In genomic region chr1:239731079-239731744, GRCh38 we compare ENCODE assay signal across 26 cellular contexts.
"Had no signal": no experiment of that assay in that cellular context is flagged by ENCODE, and none has a peak within 500 bp of the region (broad histone marks: within the 10 kb centered on the region; RNA-seq: fewer than 3 reads in every experiment).

No MANE protein-coding gene starts in this region.

- H3K27me3 ChIP-seq: brain microvascular endothelial cell, ovary, stomach, tibial artery, upper lobe of right lung had no signal

- ATAC-seq: effector memory CD8-positive, alpha-beta T cell; naive thymus-derived CD4-positive, alpha-beta T cell; sciatic nerve; stimulated activated effector memory CD8-positive, alpha-beta T cell treated with anti-CD3 and anti-CD28 coated beads, Interleukin-12 subunit alpha, Interleukin-12 subunit beta, amount 100 ng/mL, for 72 hours; upper lobe of right lung had no signal

- H3K27ac Mint-ChIP-seq: activated naive CD8-positive, alpha-beta T cell treated with anti-CD3 and anti-CD28 coated beads, Interleukin-2, amount 10 ng/mL, durations not matched to agents 7 days and 5 days; effector memory CD8-positive, alpha-beta T cell; naive thymus-derived CD4-positive, alpha-beta T cell; stimulated activated effector memory CD8-positive, alpha-beta T cell treated with anti-CD3 and anti-CD28 coated beads, Interleukin-12 subunit alpha, Interleukin-12 subunit beta, amount 100 ng/mL, for 72 hours had no signal

- H3K4me3 ChIP-seq: ovary, prostate gland, skin epidermis, stomach, tibial artery, upper lobe of right lung had no signal

- H3K4me1 ChIP-seq: prostate gland, tibial artery, upper lobe of right lung had no signal

- H3K36me3 ChIP-seq: brain microvascular endothelial cell, ovary, prostate gland, stomach, tibial artery, upper lobe of right lung had no signal

- H3K4me1 Mint-ChIP-seq: stimulated activated effector memory CD8-positive, alpha-beta T cell treated with anti-CD3 and anti-CD28 coated beads, Interleukin-12 subunit alpha, Interleukin-12 subunit beta, amount 100 ng/mL, for 72 hours had no signal

- H3K9me3 ChIP-seq: ovary, prostate gland, stomach, tibial artery, upper lobe of right lung had no signal

- H3K27me3 Mint-ChIP-seq: activated naive CD8-positive, alpha-beta T cell treated with anti-CD3 and anti-CD28 coated beads, Interleukin-2, amount 10 ng/mL, durations not matched to agents 7 days and 5 days; effector memory CD8-positive, alpha-beta T cell; naive thymus-derived CD4-positive, alpha-beta T cell had no signal

- DNase-seq: activated CD4-positive, alpha-beta T cell treated with anti-CD3 and anti-CD28 coated beads for 48 hours; activated CD4-positive, alpha-beta T cell treated with anti-CD3 and anti-CD28 coated beads, Interleukin-2, amount 50 U/mL, for 48 hours; activated CD4-positive, CD25-positive, alpha-beta regulatory T cell; activated naive CD4-positive, alpha-beta T cell treated with Interleukin-2 at 50 U/mL for 16 hours; activated naive CD8-positive, alpha-beta T cell treated with anti-CD3 and anti-CD28 coated beads, Interleukin-2, amount 10 ng/mL, durations not matched to agents 7 days and 5 days; activated T-cell treated with anti-CD3 and anti-CD28 coated beads, Interleukin-2, amount 50 U/mL, for 48 hours; amniotic stem cell; brain microvascular endothelial cell; caudate nucleus; cortex of kidney; effector memory CD8-positive, alpha-beta T cell; foreskin fibroblast; head of caudate nucleus; hypothalamus; midbrain; naive thymus-derived CD4-positive, alpha-beta T cell; ovary; retina; stimulated activated CD4-positive, alpha-beta T cell treated with anti-CD3 and anti-CD28 coated beads, Interleukin-4, amount 100 ng/mL, for 24 hours; stomach; tibial artery; upper lobe of right lung had no signal

- H3K4me3 Mint-ChIP-seq: activated naive CD8-positive, alpha-beta T cell treated with anti-CD3 and anti-CD28 coated beads, Interleukin-2, amount 10 ng/mL, durations not matched to agents 7 days and 5 days; effector memory CD8-positive, alpha-beta T cell; naive thymus-derived CD4-positive, alpha-beta T cell; stimulated activated effector memory CD8-positive, alpha-beta T cell treated with anti-CD3 and anti-CD28 coated beads, Interleukin-12 subunit alpha, Interleukin-12 subunit beta, amount 100 ng/mL, for 72 hours had no signal

- H3K9me3 Mint-ChIP-seq: stimulated activated effector memory CD8-positive, alpha-beta T cell treated with anti-CD3 and anti-CD28 coated beads, Interleukin-12 subunit alpha, Interleukin-12 subunit beta, amount 100 ng/mL, for 72 hours had no signal

- H3K27ac ChIP-seq: brain microvascular endothelial cell, ovary, prostate gland, skin epidermis, stomach, tibial artery, upper lobe of right lung had no signal
